Comparison of ENCODE assay signal across 32 cellular contexts in genomic region chr15:34773916-34774315, GRCh38. TPM values are rescaled to one million over a fixed set of nuclear protein-coding genes. Genes with fewer than 3 reads are reported as not detected.
"Had no signal": no experiment of that assay in that cellular context is flagged by ENCODE, and none has a peak within 500 bp of the region (broad histone marks: within the 10 kb centered on the region; RNA-seq: fewer than 3 reads in every experiment).

No MANE protein-coding gene starts in this region.

- H3K9me3 Mint-ChIP-seq: activated naive CD4-positive, alpha-beta T cell treated with anti-CD3 and anti-CD28 coated beads for 36 hours; activated naive CD8-positive, alpha-beta T cell treated with anti-CD3 and anti-CD28 coated beads for 36 hours; activated T-cell treated with anti-CD3 and anti-CD28 coated beads, Interleukin-2, amount 50 U/mL, for 72 hours; effector memory CD8-positive, alpha-beta T cell; naive thymus-derived CD8-positive, alpha-beta T cell; neural crest cell had no signal

- H3K9me3 ChIP-seq: adrenal gland, body of pancreas, gastroesophageal sphincter, spleen, suprapubic skin, tibial artery had no signal

- H3K4me1 Mint-ChIP-seq: activated naive CD8-positive, alpha-beta T cell treated with anti-CD3 and anti-CD28 coated beads for 36 hours; immature natural killer cell; naive thymus-derived CD8-positive, alpha-beta T cell had no signal

- H3K4me1 ChIP-seq: adrenal gland, body of pancreas, gastroesophageal sphincter, spleen, suprapubic skin, tibial artery had no signal

- H3K27ac ChIP-seq: adrenal gland, body of pancreas, gastroesophageal sphincter, hepatocyte, spleen, suprapubic skin, tibial artery had no signal

- H3K79me2 ChIP-seq: hepatocyte had no signal

- H3K4me3 Mint-ChIP-seq: activated naive CD4-positive, alpha-beta T cell treated with anti-CD3 and anti-CD28 coated beads for 36 hours; activated naive CD8-positive, alpha-beta T cell treated with anti-CD3 and anti-CD28 coated beads for 36 hours; activated T-cell treated with anti-CD3 and anti-CD28 coated beads, Interleukin-2, amount 50 U/mL, for 72 hours; effector memory CD8-positive, alpha-beta T cell; immature natural killer cell; naive thymus-derived CD8-positive, alpha-beta T cell; neural crest cell had no signal

- H3K27me3 ChIP-seq: body of pancreas, gastroesophageal sphincter, hepatocyte, suprapubic skin, tibial artery had no signal

- H3K36me3 ChIP-seq: adrenal gland, gastroesophageal sphincter, spleen, suprapubic skin, tibial artery had no signal

- DNase-seq: activated CD4-positive, alpha-beta T cell treated with anti-CD3 and anti-CD28 coated beads for 4 hours; activated CD4-positive, alpha-beta T cell treated with anti-CD3 and anti-CD28 coated beads, Interleukin-2, amount 50 U/mL, for 4 hours; activated effector memory CD4-positive, alpha-beta T cell treated with anti-CD3 and anti-CD28 coated beads, Interleukin-2, amount 50 U/mL, for 16 hours; activated naive CD4-positive, alpha-beta T cell treated with anti-CD3 and anti-CD28 coated beads for 36 hours; activated naive CD8-positive, alpha-beta T cell treated with anti-CD3 and anti-CD28 coated beads for 36 hours; activated T-cell treated with anti-CD3 and anti-CD28 coated beads for 4 hours; activated T-cell treated with anti-CD3 and anti-CD28 coated beads, Interleukin-2, amount 50 U/mL, for 72 hours; adrenal gland; aorta; body of pancreas; cortex of kidney; effector memory CD8-positive, alpha-beta T cell; immature natural killer cell; kidney; left colon; midbrain; naive thymus-derived CD8-positive, alpha-beta T cell; posterior cingulate gyrus; right cardiac atrium; spleen; stimulated activated naive CD4-positive, alpha-beta T cell; tibial artery had no signal

- H3K4me3 ChIP-seq: adrenal gland, body of pancreas, gastroesophageal sphincter, hepatocyte, spleen, suprapubic skin, tibial artery had no signal

- H2AFZ ChIP-seq: hepatocyte had no signal

- H3K4me2 ChIP-seq: hepatocyte had no signal

- H3K36me3 Mint-ChIP-seq: activated naive CD8-positive, alpha-beta T cell treated with anti-CD3 and anti-CD28 coated beads for 36 hours; immature natural killer cell; naive thymus-derived CD8-positive, alpha-beta T cell had no signal

- H3K27ac Mint-ChIP-seq: activated naive CD4-positive, alpha-beta T cell treated with anti-CD3 and anti-CD28 coated beads for 36 hours; activated naive CD8-positive, alpha-beta T cell treated with anti-CD3 and anti-CD28 coated beads for 36 hours; activated T-cell treated with anti-CD3 and anti-CD28 coated beads, Interleukin-2, amount 50 U/mL, for 72 hours; effector memory CD8-positive, alpha-beta T cell; immature natural killer cell; naive thymus-derived CD8-positive, alpha-beta T cell had no signal

RNA-seq across cellular contexts. Expression of gene GJD2, which starts 19.1 kb away (rescaled TPM):
- total RNA-seq: activated naive CD4-positive, alpha-beta T cell treated with anti-CD3 and anti-CD28 coated beads for 36 hours; activated naive CD8-positive, alpha-beta T cell treated with anti-CD3 and anti-CD28 coated beads for 36 hours; activated T-cell treated with anti-CD3 and anti-CD28 coated beads, Interleukin-2, amount 50 U/mL, for 72 hours; endothelial cell of umbilical vein; fibroblast of lung; fibroblast of villous mesenchyme; gastroesophageal sphincter; kidney; left colon; lower leg skin; naive thymus-derived CD8-positive, alpha-beta T cell; omental fat pad; spleen; ureter had no signal
- polyA plus RNA-seq: aorta; endothelial cell of umbilical vein; fibroblast of lung; hepatocyte; immature natural killer cell; naive thymus-derived CD8-positive, alpha-beta T cell had no signal

RNA-seq across cellular contexts. Expression of gene ACTC1, which starts 21.4 kb away (rescaled TPM):
- total RNA-seq: activated naive CD4-positive, alpha-beta T cell treated with anti-CD3 and anti-CD28 coated beads for 36 hours; activated naive CD8-positive, alpha-beta T cell treated with anti-CD3 and anti-CD28 coated beads for 36 hours; activated T-cell treated with anti-CD3 and anti-CD28 coated beads, Interleukin-2, amount 50 U/mL, for 72 hours; endothelial cell of umbilical vein; naive thymus-derived CD8-positive, alpha-beta T cell had no signal
- polyA plus RNA-seq: immature natural killer cell; naive thymus-derived CD8-positive, alpha-beta T cell had no signal
